15 cellular contexts compared by ENCODE assay signal in the genomic region with DNA sequence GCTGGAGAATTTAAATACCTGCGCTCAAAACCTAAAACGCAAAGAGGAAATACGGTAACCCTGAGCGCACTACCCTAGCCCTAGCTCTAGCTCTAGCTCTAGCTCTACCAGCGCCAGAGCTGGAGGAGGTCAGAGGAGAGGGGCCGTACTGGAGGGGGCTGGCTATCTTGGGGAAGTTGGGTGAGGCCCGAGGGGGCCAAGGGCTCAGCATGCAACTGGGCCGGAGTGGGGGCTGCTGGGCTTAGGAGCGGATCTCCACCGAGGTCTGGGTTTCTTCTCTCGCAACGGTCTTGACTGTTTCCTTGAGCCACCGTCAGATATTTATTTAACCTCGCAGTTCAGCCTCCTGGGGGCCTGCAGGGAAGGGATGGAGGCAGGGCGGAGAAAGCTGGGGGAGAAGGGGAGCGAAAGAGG.
DNase-seq lines count a peak whose midpoint lies in the region; ATAC-seq and TF ChIP-seq lines count a peak whose summit lies in the region.
"Had no signal": no experiment of that assay in that cellular context is flagged by ENCODE, and none has a peak within 500 bp of the region (broad histone marks: within the 10 kb centered on the region; RNA-seq: fewer than 3 reads in every experiment).

No MANE protein-coding gene starts in this region.

- H3K4me3 ChIP-seq in GM23338 (peak overlapping the region; percentile 69), astrocyte of the spinal cord (ENCODE audit: low read depth, low read length) (peak overlapping the region; percentile 10), osteoblast (ENCODE audit: insufficient read depth, low read length) (no peak overlapping the region)
- H3K4me3 ChIP-seq: A549 had no signal

- no peaks in the 10 kb centered on the region; the same call in 2 of the 3 replicates for H3K36me3 Mint-ChIP-seq in GM23338 (ENCODE audit: low read depth)
- H3K36me3 Mint-ChIP-seq: IgD-negative memory B cell, mesothelial cell of epicardium had no signal

- H3K27me3 Mint-ChIP-seq in GM23338 (ENCODE audit: insufficient read depth, low read depth, poor library complexity), result peaks cover 29% of the 10 kb centered on the region

- H3K79me2 ChIP-seq in GM23338 (replicated peaks; ENCODE audit: insufficient read depth), result no peaks in the 10 kb centered on the region
- no peaks in the 10 kb centered on the region for H3K79me2 ChIP-seq in osteoblast (ENCODE audit: insufficient read depth, low read length)

- no peaks in the 10 kb centered on the region for H3K9me2 ChIP-seq in GM23338 (ENCODE audit: insufficient read depth)

- H3F3A ChIP-seq in GM23338 (replicated peaks; ENCODE audit: low read depth), result peaks cover 12% of the 10 kb centered on the region

- H3K9me3 Mint-ChIP-seq in GM23338, result no peaks in the 10 kb centered on the region
- H3K9me3 Mint-ChIP-seq: IgD-negative memory B cell, mesothelial cell of epicardium had no signal

- H3K4me2 ChIP-seq in GM23338 (peak overlapping the region; percentile 93), osteoblast (ENCODE audit: insufficient read depth, low read length) (no peak overlapping the region)
- H3K4me2 ChIP-seq: A549 had no signal

- TF ChIP-seq CTCF in GM23338 (conservative IDR thresholded peaks at IDR 0.05; ENCODE audit: low read depth in 2 of 2) (no peak), astrocyte of the spinal cord (IDR thresholded peaks at IDR 0.05; ENCODE audit: low read depth, low read length) (no peak), osteoblast (IDR thresholded peaks at IDR 0.05; ENCODE audit: extremely low read depth, low read depth, low read length) (no peak)

- peaks cover 37% of the 10 kb centered on the region for H3K4me1 ChIP-seq in GM23338 (ENCODE audit: insufficient read depth)
- H3K4me1 ChIP-seq in osteoblast (ENCODE audit: insufficient read depth, low read length), result peaks cover 27% of the 10 kb centered on the region

- H3K27me3 ChIP-seq in GM23338 (ENCODE audit: insufficient read depth) (peaks cover 96% of the 10 kb centered on the region), osteoblast (ENCODE audit: insufficient read depth, low read length) (peaks cover 49% of the 10 kb centered on the region)
- H3K27me3 ChIP-seq: right atrium auricular region had no signal

- no peak overlapping the region for H3K27ac Mint-ChIP-seq in GM23338
- H3K27ac Mint-ChIP-seq: IgD-negative memory B cell had no signal

- H3K36me3 ChIP-seq in GM23338 (ENCODE audit: insufficient read depth) (no peaks in the 10 kb centered on the region), osteoblast (ENCODE audit: insufficient read depth, low read length) (no peaks in the 10 kb centered on the region)
- H3K36me3 ChIP-seq: right atrium auricular region had no signal

- DNase-seq in NCI-H146 (lab: John Stamatoyannopoulos, UW), result peak; percentile 20
- DNase-seq in NCI-H146 treated with DMSO at 0.1 percent for 48 hours (lab: John Stamatoyannopoulos, UW; ENCODE audit: unreplicated experiment), result no peak
- DNase-seq in GM23338 (ENCODE audit: low spot score), result peak; percentile 81
- DNase-seq in astrocyte of the spinal cord (ENCODE audit: low read depth, low spot score), result peak; percentile 51
- peak; percentile 26 for DNase-seq in osteoblast (ENCODE audit: insufficient read length, low spot score, missing footprints)
- DNase-seq in DMS 273 treated with DMSO at 0.1 percent for 48 hours (lab: John Stamatoyannopoulos, UW), result no peak
- DNase-seq: activated CD4-positive, CD25-positive, alpha-beta regulatory T cell treated with anti-CD3 and anti-CD28 coated beads, Interleukin-2, amount 50 U/mL, for 72 hours; NCI-H2227 treated with DMSO at 0.1 percent for 48 hours; SHP77 had no signal

- no peak overlapping the region for H3K4me3 Mint-ChIP-seq in GM23338
- H3K4me3 Mint-ChIP-seq: IgD-negative memory B cell, mesothelial cell of epicardium had no signal

- no peaks in the 10 kb centered on the region for H3K9me3 ChIP-seq in osteoblast (ENCODE audit: low read depth, low read length)
- H3K9me3 ChIP-seq: A549, right atrium auricular region had no signal

- ATAC-seq in GM23338, result peak; percentile 53
- ATAC-seq in GM18498 (IDR thresholded peaks at IDR 0.05; ENCODE audit: unreplicated experiment), result no peak
- ATAC-seq in HG02642 (IDR thresholded peaks at IDR 0.05; ENCODE audit: poor library complexity, unreplicated experiment), result no peak
- ATAC-seq: A549 had no signal

- in situ Hi-C loops in astrocyte of the spinal cord (cut with HindIII; ENCODE audit: low sequenced_read_pairs), result no loop called here

- H2AFZ ChIP-seq in GM23338 (peak overlapping the region; percentile 91), osteoblast (ENCODE audit: low read length) (no peak overlapping the region)

- H3K4me1 Mint-ChIP-seq in GM23338, result peaks cover 21% of the 10 kb centered on the region

- H3K27ac ChIP-seq in GM23338 (ENCODE audit: low read depth) (no peak overlapping the region), osteoblast (ENCODE audit: low read depth, low read length) (no peak overlapping the region)
- H3K27ac ChIP-seq: A549 had no signal

- no peaks in the 10 kb centered on the region for H4K20me1 ChIP-seq in GM23338 (replicated peaks; ENCODE audit: insufficient read depth)
- H4K20me1 ChIP-seq in osteoblast (ENCODE audit: insufficient read depth, low read length), result no peaks in the 10 kb centered on the region

TF ChIP-seq in GM23338, 12 proteins besides CTCF, POLR2A, EP300 and RAD21 (continues in another document):
- TF ChIP-seq NANOG (IDR thresholded peaks at IDR 0.05; ENCODE audit: borderline replicate concordance), result no peak
- no peak for TF ChIP-seq POLR2AphosphoS5 (IDR thresholded peaks at IDR 0.05; ENCODE audit: low read depth)
- TF ChIP-seq, protein P1, sequence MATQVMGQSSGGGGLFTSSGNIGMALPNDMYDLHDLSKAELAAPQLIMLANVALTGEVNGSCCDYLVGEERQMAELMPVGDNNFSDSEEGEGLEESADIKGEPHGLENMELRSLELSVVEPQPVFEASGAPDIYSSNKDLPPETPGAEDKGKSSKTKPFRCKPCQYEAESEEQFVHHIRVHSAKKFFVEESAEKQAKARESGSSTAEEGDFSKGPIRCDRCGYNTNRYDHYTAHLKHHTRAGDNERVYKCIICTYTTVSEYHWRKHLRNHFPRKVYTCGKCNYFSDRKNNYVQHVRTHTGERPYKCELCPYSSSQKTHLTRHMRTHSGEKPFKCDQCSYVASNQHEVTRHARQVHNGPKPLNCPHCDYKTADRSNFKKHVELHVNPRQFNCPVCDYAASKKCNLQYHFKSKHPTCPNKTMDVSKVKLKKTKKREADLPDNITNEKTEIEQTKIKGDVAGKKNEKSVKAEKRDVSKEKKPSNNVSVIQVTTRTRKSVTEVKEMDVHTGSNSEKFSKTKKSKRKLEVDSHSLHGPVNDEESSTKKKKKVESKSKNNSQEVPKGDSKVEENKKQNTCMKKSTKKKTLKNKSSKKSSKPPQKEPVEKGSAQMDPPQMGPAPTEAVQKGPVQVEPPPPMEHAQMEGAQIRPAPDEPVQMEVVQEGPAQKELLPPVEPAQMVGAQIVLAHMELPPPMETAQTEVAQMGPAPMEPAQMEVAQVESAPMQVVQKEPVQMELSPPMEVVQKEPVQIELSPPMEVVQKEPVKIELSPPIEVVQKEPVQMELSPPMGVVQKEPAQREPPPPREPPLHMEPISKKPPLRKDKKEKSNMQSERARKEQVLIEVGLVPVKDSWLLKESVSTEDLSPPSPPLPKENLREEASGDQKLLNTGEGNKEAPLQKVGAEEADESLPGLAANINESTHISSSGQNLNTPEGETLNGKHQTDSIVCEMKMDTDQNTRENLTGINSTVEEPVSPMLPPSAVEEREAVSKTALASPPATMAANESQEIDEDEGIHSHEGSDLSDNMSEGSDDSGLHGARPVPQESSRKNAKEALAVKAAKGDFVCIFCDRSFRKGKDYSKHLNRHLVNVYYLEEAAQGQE (IDR thresholded peaks at IDR 0.05; ENCODE audit: unreplicated experiment), result no peak
- TF ChIP-seq EZH2phosphoT487 (IDR thresholded peaks at IDR 0.05; ENCODE audit: unreplicated experiment), result no peak
- no peak for TF ChIP-seq ZNF114 (CRISPR knock-in tag; IDR thresholded peaks at IDR 0.05)
- no peak for TF ChIP-seq ZNF331 (CRISPR knock-in tag; IDR thresholded peaks at IDR 0.05; ENCODE audit: low read depth)
- TF ChIP-seq JUNB (IDR thresholded peaks at IDR 0.05; ENCODE audit: unreplicated experiment), result no peak
- TF ChIP-seq CREB1 (CRISPR knock-in tag; IDR thresholded peaks at IDR 0.05; ENCODE audit: low read depth), result no peak
- TF ChIP-seq EZH2 (IDR thresholded peaks at IDR 0.05; ENCODE audit: low read depth, unreplicated experiment), result no peak

Comparison
In these comparisons a context has a peak if more than half of its experiments do, and no peak if none do; other contexts are left out.
1. DNase-seq: peak in NCI-H146 (single experiment), GM23338 (single experiment), astrocyte of the spinal cord (single experiment) and osteoblast (single experiment); none in NCI-H146 treated with DMSO at 0.1 percent for 48 hours (single experiment) and DMS 273 treated with DMSO at 0.1 percent for 48 hours (single experiment).